In genomic region chr6:25675172-25675571, GRCh38 we compare ENCODE assay signal across 34 cellular contexts. TPM values are rescaled to one million over a fixed set of nuclear protein-coding genes. Genes with fewer than 3 reads are reported as not detected.
"Had no signal": no experiment of that assay in that cellular context is flagged by ENCODE, and none has a peak within 500 bp of the region (broad histone marks: within the 10 kb centered on the region; RNA-seq: fewer than 3 reads in every experiment).

No MANE protein-coding gene starts in this region.

- DNase-seq: activated CD4-positive, alpha-beta memory T cell treated with anti-CD3 and anti-CD28 coated beads for 36 hours; activated CD4-positive, alpha-beta T cell treated with anti-CD3 and anti-CD28 coated beads for 36 hours; activated CD4-positive, alpha-beta T cell treated with anti-CD3 and anti-CD28 coated beads, Interleukin-2, amount 10 ng/mL, durations not matched to agents 24 days and 14 days; activated CD4-positive, CD25-positive, alpha-beta regulatory T cell; activated CD4-positive, CD25-positive, alpha-beta regulatory T cell treated with anti-CD3 and anti-CD28 coated beads, Interleukin-2, amount 50 U/mL, for 72 hours; activated CD8-positive, alpha-beta memory T cell treated with anti-CD3 and anti-CD28 coated beads, Interleukin-2, amount 50 U/mL, for 48 hours; activated gamma-delta T cell; activated naive CD4-positive, alpha-beta T cell; activated naive CD4-positive, alpha-beta T cell treated with anti-CD3 and anti-CD28 coated beads, Interleukin-2, amount 10 ng/mL, durations not matched to agents 7 days and 5 days; activated naive CD8-positive, alpha-beta T cell treated with anti-CD3 and anti-CD28 coated beads, Interleukin-2, amount 10 ng/mL, durations not matched to agents 7 days and 5 days; activated T-cell treated with anti-CD3 and anti-CD28 coated beads for 4 hours; activated T-cell treated with anti-CD3 and anti-CD28 coated beads, Interleukin-2, amount 50 U/mL, for 24 hours; activated T-cell treated with anti-CD3 and anti-CD28 coated beads, Interleukin-2, amount 50 U/mL, for 72 hours; amniotic stem cell; anterior cingulate cortex; central memory CD4-positive, alpha-beta T cell; cerebellar nuclear complex; colonic mucosa; effector CD8-positive, alpha-beta T cell; esophagus squamous epithelium; foreskin melanocyte; heart right ventricle; T-helper 2 cell had no signal

- H3K27me3 ChIP-seq: colonic mucosa, heart right ventricle had no signal

- H3K27ac ChIP-seq: cardiac muscle cell, colonic mucosa, epithelial cell of prostate, esophagus squamous epithelium, gastroesophageal sphincter, heart right ventricle had no signal

- H3K4me1 Mint-ChIP-seq: activated CD4-positive, alpha-beta T cell treated with anti-CD3 and anti-CD28 coated beads for 36 hours; activated CD4-positive, alpha-beta T cell treated with anti-CD3 and anti-CD28 coated beads, Interleukin-2, amount 10 ng/mL, durations not matched to agents 24 days and 14 days; activated naive CD4-positive, alpha-beta T cell treated with anti-CD3 and anti-CD28 coated beads, Interleukin-2, amount 10 ng/mL, durations not matched to agents 7 days and 5 days; activated naive CD8-positive, alpha-beta T cell treated with anti-CD3 and anti-CD28 coated beads, Interleukin-2, amount 10 ng/mL, durations not matched to agents 7 days and 5 days had no signal

- H3K9me3 ChIP-seq: colonic mucosa, esophagus squamous epithelium, gastroesophageal sphincter, heart right ventricle had no signal

- H3K9me3 Mint-ChIP-seq: activated CD4-positive, alpha-beta memory T cell treated with anti-CD3 and anti-CD28 coated beads for 36 hours; activated CD4-positive, alpha-beta T cell treated with anti-CD3 and anti-CD28 coated beads, Interleukin-2, amount 10 ng/mL, durations not matched to agents 24 days and 14 days; activated naive CD4-positive, alpha-beta T cell treated with anti-CD3 and anti-CD28 coated beads, Interleukin-2, amount 10 ng/mL, durations not matched to agents 7 days and 5 days; activated naive CD4-positive, alpha-beta T cell treated with anti-CD3 and anti-CD28 coated beads, Interleukin-2, amount 50 U/mL, for 72 hours; activated naive CD8-positive, alpha-beta T cell treated with anti-CD3 and anti-CD28 coated beads, Interleukin-2, amount 10 ng/mL, durations not matched to agents 7 days and 5 days; activated T-cell treated with anti-CD3 and anti-CD28 coated beads, Interleukin-2, amount 50 U/mL, for 24 hours; activated T-cell treated with anti-CD3 and anti-CD28 coated beads, Interleukin-2, amount 50 U/mL, for 72 hours had no signal

- H3K4me3 Mint-ChIP-seq: activated CD4-positive, alpha-beta memory T cell treated with anti-CD3 and anti-CD28 coated beads for 36 hours; activated CD4-positive, alpha-beta T cell treated with anti-CD3 and anti-CD28 coated beads for 36 hours; activated CD4-positive, alpha-beta T cell treated with anti-CD3 and anti-CD28 coated beads, Interleukin-2, amount 10 ng/mL, durations not matched to agents 24 days and 14 days; activated naive CD4-positive, alpha-beta T cell treated with anti-CD3 and anti-CD28 coated beads, Interleukin-2, amount 10 ng/mL, durations not matched to agents 7 days and 5 days; activated naive CD8-positive, alpha-beta T cell treated with anti-CD3 and anti-CD28 coated beads, Interleukin-2, amount 10 ng/mL, durations not matched to agents 7 days and 5 days; activated T-cell treated with anti-CD3 and anti-CD28 coated beads, Interleukin-2, amount 50 U/mL, for 24 hours; activated T-cell treated with anti-CD3 and anti-CD28 coated beads, Interleukin-2, amount 50 U/mL, for 72 hours had no signal

- FAIRE-seq: astrocyte, endometrium, endothelial cell of umbilical vein had no signal

- ATAC-seq: activated CD4-positive, alpha-beta T cell treated with anti-CD3 and anti-CD28 coated beads for 36 hours; activated naive CD4-positive, alpha-beta T cell treated with anti-CD3 and anti-CD28 coated beads, Interleukin-2, amount 50 U/mL, for 72 hours; activated T-cell treated with anti-CD3 and anti-CD28 coated beads, Interleukin-2, amount 50 U/mL, for 72 hours; gastroesophageal sphincter; heart right ventricle had no signal

- H3K36me3 Mint-ChIP-seq: activated CD4-positive, alpha-beta memory T cell treated with anti-CD3 and anti-CD28 coated beads for 36 hours; activated naive CD4-positive, alpha-beta T cell treated with anti-CD3 and anti-CD28 coated beads, Interleukin-2, amount 10 ng/mL, durations not matched to agents 7 days and 5 days; activated naive CD4-positive, alpha-beta T cell treated with anti-CD3 and anti-CD28 coated beads, Interleukin-2, amount 50 U/mL, for 72 hours; activated naive CD8-positive, alpha-beta T cell treated with anti-CD3 and anti-CD28 coated beads, Interleukin-2, amount 10 ng/mL, durations not matched to agents 7 days and 5 days had no signal

- H3K4me1 ChIP-seq: colonic mucosa, esophagus squamous epithelium, gastroesophageal sphincter, heart right ventricle had no signal

- H3K27ac Mint-ChIP-seq: activated CD4-positive, alpha-beta memory T cell treated with anti-CD3 and anti-CD28 coated beads for 36 hours; activated CD4-positive, alpha-beta T cell treated with anti-CD3 and anti-CD28 coated beads for 36 hours; activated CD4-positive, alpha-beta T cell treated with anti-CD3 and anti-CD28 coated beads, Interleukin-2, amount 10 ng/mL, durations not matched to agents 24 days and 14 days; activated naive CD4-positive, alpha-beta T cell treated with anti-CD3 and anti-CD28 coated beads, Interleukin-2, amount 10 ng/mL, durations not matched to agents 7 days and 5 days; activated naive CD4-positive, alpha-beta T cell treated with anti-CD3 and anti-CD28 coated beads, Interleukin-2, amount 50 U/mL, for 72 hours; activated naive CD8-positive, alpha-beta T cell treated with anti-CD3 and anti-CD28 coated beads, Interleukin-2, amount 10 ng/mL, durations not matched to agents 7 days and 5 days; activated T-cell treated with anti-CD3 and anti-CD28 coated beads, Interleukin-2, amount 50 U/mL, for 24 hours; activated T-cell treated with anti-CD3 and anti-CD28 coated beads, Interleukin-2, amount 50 U/mL, for 72 hours had no signal

- H3K36me3 ChIP-seq: cardiac muscle cell, colonic mucosa, esophagus squamous epithelium, gastroesophageal sphincter, heart right ventricle had no signal

- H3K4me3 ChIP-seq: cardiac muscle cell, colonic mucosa, esophagus squamous epithelium, gastroesophageal sphincter, heart right ventricle had no signal

RNA-seq across cellular contexts. Expression of gene SCGN, which starts 23.2 kb away (rescaled TPM):
- total RNA-seq: activated CD4-positive, alpha-beta memory T cell treated with anti-CD3 and anti-CD28 coated beads for 36 hours; activated CD4-positive, alpha-beta T cell treated with anti-CD3 and anti-CD28 coated beads for 36 hours; activated CD4-positive, alpha-beta T cell treated with anti-CD3 and anti-CD28 coated beads, Interleukin-2, amount 10 ng/mL, durations not matched to agents 24 days and 14 days; activated naive CD4-positive, alpha-beta T cell treated with anti-CD3 and anti-CD28 coated beads, Interleukin-2, amount 50 U/mL, for 72 hours; activated naive CD8-positive, alpha-beta T cell treated with anti-CD3 and anti-CD28 coated beads, Interleukin-2, amount 10 ng/mL, durations not matched to agents 7 days and 5 days; activated T-cell treated with anti-CD3 and anti-CD28 coated beads, Interleukin-2, amount 50 U/mL, for 72 hours; astrocyte; cardiac muscle cell; endothelial cell of umbilical vein; esophagus squamous epithelium; fibroblast of lung; fibroblast of villous mesenchyme; glomerular endothelial cell; T-helper 1 cell treated with Interleukin-12 subunit alpha and Interleukin-12 subunit beta and Interleukin-4 antibody, amounts not matched to agents 30 ng/mL and 1 ng/mL, for 36 hours had no signal
- polyA plus RNA-seq: cardiac muscle cell, endothelial cell of umbilical vein, fibroblast of lung had no signal
